ENCODE assay signal across 1 cellular context in genomic region chr5:177366528-177367322, GRCh38.
TF ChIP-seq lines count a peak whose summit lies in the region.

No MANE protein-coding gene starts in this region.

TF ChIP-seq in IMR-90, 13 proteins besides CTCF, POLR2A, EP300 and RAD21 (continued from another document):
- TF ChIP-seq MAFK (IDR thresholded peaks at IDR 0.05; ENCODE audit: low read depth, low read length) (no peak), NFE2L2 (IDR thresholded peaks at IDR 0.05; ENCODE audit: low read depth, low read length) (no peak), CHD1 (IDR thresholded peaks at IDR 0.05; ENCODE audit: low read depth, low read length) (no peak)
